Comparison of ENCODE assay signal across 11 cellular contexts in genomic region chr6:71403422-71404134, GRCh38.
DNase-seq lines count a peak whose midpoint lies in the region; ATAC-seq and TF ChIP-seq lines count a peak whose summit lies in the region.
"Had no signal": no experiment of that assay in that cellular context is flagged by ENCODE, and none has a peak within 500 bp of the region (broad histone marks: within the 10 kb centered on the region; RNA-seq: fewer than 3 reads in every experiment).

No MANE protein-coding gene starts in this region.

- H3K36me3 ChIP-seq in right lobe of liver, result no peaks in the 10 kb centered on the region
- H3K36me3 ChIP-seq in tibial nerve, result no peaks in the 10 kb centered on the region

- intact Hi-C loops in right lobe of liver (cut with DNase I), result no loop called here

- H3K27me3 ChIP-seq in right lobe of liver (no peaks in the 10 kb centered on the region), tibial nerve (no peaks in the 10 kb centered on the region)

- WGBS in right lobe of liver (ENCODE audit: insufficient coverage, low coverage, low lambda C conversion rate, missing lambda C conversion rate), result 36% methylated on average over 9 of the region's 9 CpGs
- WGBS in tibial nerve, 2 donors, result 45 to 48% methylated on average over 9 of the region's 9 CpGs

- H3K9me3 ChIP-seq in right lobe of liver, result no peaks in the 10 kb centered on the region
- no peaks in the 10 kb centered on the region for H3K9me3 ChIP-seq in tibial nerve

- TF ChIP-seq CTCF in right lobe of liver (IDR thresholded peaks at IDR 0.05), result no peak
- TF ChIP-seq CTCF in tibial nerve (IDR thresholded peaks at IDR 0.05), result no peak

- H3K4me1 ChIP-seq in right lobe of liver, result peaks cover 0 to 19% (median 4%) of the 10 kb centered on the region in 4 donors
- H3K4me1 ChIP-seq in tibial nerve, result peaks cover 0 to 33% (median 11%) of the 10 kb centered on the region in 4 donors

- peak overlapping the region in 1 of 3 donors; percentile 0 for H3K4me3 ChIP-seq in right lobe of liver
- no peak overlapping the region for H3K4me3 ChIP-seq in tibial nerve

- ATAC-seq in right lobe of liver, result no peak
- ATAC-seq in HG02938 (IDR thresholded peaks at IDR 0.05; ENCODE audit: unreplicated experiment), result no peak
- ATAC-seq: effector memory CD8-positive, alpha-beta T cell had no signal

- DNase-seq in NCI-H82 (lab: John Stamatoyannopoulos, UW) (peak; percentile 9), NCI-H82 treated with DMSO at 0.1 percent for 48 hours (lab: John Stamatoyannopoulos, UW; ENCODE audit: unreplicated experiment) (no peak), caudate nucleus (lab: John Stamatoyannopoulos, UW) (no peak), right lobe of liver (no peak), tibial nerve (ENCODE audit: low spot score in 2 of 2) (no peak), hepatic stellate cell (ENCODE audit: low spot score) (no peak)
- DNase-seq in stimulated activated CD4-positive, alpha-beta T cell treated with anti-CD3 and anti-CD28 coated beads, Interleukin-4, amount 100 ng/mL, for 24 hours, result no peak
- DNase-seq: effector memory CD8-positive, alpha-beta T cell; GF-D8; stimulated activated CD4-positive, alpha-beta T cell treated with anti-CD3 and anti-CD28 coated beads, Interleukin-2, amount 100 ng/mL, for 48 hours had no signal

- TF ChIP-seq POLR2A in right lobe of liver (IDR thresholded peaks at IDR 0.05) (no peak), tibial nerve (IDR thresholded peaks at IDR 0.05) (no peak)

- H3K27ac ChIP-seq in caudate nucleus (ENCODE audit: low read depth, low read length) (peak overlapping the region; percentile 17), right lobe of liver (peak overlapping the region in 2 of 3 donors; percentile 7 to 57), tibial nerve (peak overlapping the region; percentile 25 to 80 (median 48))

- TF ChIP-seq EP300 in tibial nerve (IDR thresholded peaks at IDR 0.05), result no peak
